In the genomic region with DNA sequence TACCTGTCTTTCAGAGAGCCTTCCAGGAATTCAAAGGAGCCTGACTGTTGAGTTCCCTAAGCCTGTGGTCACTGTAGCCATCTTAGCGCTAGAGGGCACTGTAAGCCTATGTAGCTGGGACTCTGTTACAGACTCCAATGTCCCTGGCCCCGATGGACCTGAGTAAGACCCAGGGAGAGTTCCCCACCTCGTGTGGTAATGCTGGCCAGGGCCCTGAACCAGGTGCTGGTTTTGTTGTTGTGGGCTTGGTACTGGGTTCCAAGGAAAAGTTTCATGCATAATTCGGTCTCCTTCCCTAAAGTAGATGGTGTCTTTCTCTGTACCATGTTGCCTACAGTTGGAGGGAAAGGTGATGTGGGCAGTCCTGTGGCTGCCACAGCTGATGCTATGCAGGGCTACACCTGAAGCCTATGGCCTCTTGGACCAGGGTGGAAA, we compare ENCODE assay signal across 9 cellular contexts. TPM values are rescaled to one million over a fixed set of nuclear protein-coding genes. Genes with fewer than 3 reads are reported as not detected.
A peak's percentile ranks its signal among the peaks of the same experiment; 100 is the strongest.
DNase-seq lines count a peak whose midpoint lies in the region; ATAC-seq and TF ChIP-seq lines count a peak whose summit lies in the region.
"Had no signal": no experiment of that assay in that cellular context is flagged by ENCODE, and none has a peak within 500 bp of the region (broad histone marks: within the 10 kb centered on the region; RNA-seq: fewer than 3 reads in every experiment).

No MANE protein-coding gene starts in this region.

- no peaks in the 10 kb centered on the region for H3K36me3 Mint-ChIP-seq in activated T-cell treated with anti-CD3 and anti-CD28 coated beads, Interleukin-2, amount 50 U/mL, for 4 hours (ENCODE audit: insufficient read depth)
- peaks cover 40% of the 10 kb centered on the region for H3K36me3 Mint-ChIP-seq in nephron (ENCODE audit: low read depth)

- TF ChIP-seq CTCF in fibroblast of lung (conservative IDR thresholded peaks at IDR 0.05 in 1 of 2, IDR thresholded peaks at IDR 0.05 in 1 of 2; ENCODE audit: low read depth in 1 of 2, low read length in 2 of 2) (peak; percentile 87 to 93), nephron (IDR thresholded peaks at IDR 0.05; ENCODE audit: unreplicated experiment in 3 of 3) (peak; percentile 69 to 84 (median 73))

- DNase-seq in D341Med (ENCODE audit: low spot score) (peak; percentile 55), HS-5 (ENCODE audit: low read depth) (peak; percentile 15), OCI-M1 (lab: John Stamatoyannopoulos, UW) (peak; percentile 80), fibroblast of lung (ENCODE audit: low read depth in 2 of 2) (peak; percentile 53 to 75), substantia nigra (lab: John Stamatoyannopoulos, UW) (peak in 35 of 49 donors; percentile 4 to 72 (median 36))
- peak; percentile 50 for DNase-seq in activated T-cell treated with anti-CD3 and anti-CD28 coated beads, Interleukin-2, amount 50 U/mL, for 4 hours

- H3K4me3 ChIP-seq in fibroblast of lung (replicated peaks in 1 of 4; ENCODE audit: control extremely low read depth in 1 of 4, insufficient read depth in 1 of 4, low read depth in 3 of 4, low read length in 4 of 4): no peak overlapping the region

- H3K36me3 ChIP-seq in fibroblast of lung (ENCODE audit: control insufficient read depth, insufficient read depth, low read length): no peaks in the 10 kb centered on the region

- no peak overlapping the region for H3K4me2 ChIP-seq in fibroblast of lung (ENCODE audit: extremely low read depth, insufficient read depth, low read length)

- peak; percentile 90 to 91 for ATAC-seq in activated T-cell treated with anti-CD3 and anti-CD28 coated beads, Interleukin-2, amount 50 U/mL, for 4 hours
- ATAC-seq in GM21529 (IDR thresholded peaks at IDR 0.05; ENCODE audit: unreplicated experiment): no peak

- no peaks in the 10 kb centered on the region for H3K4me1 ChIP-seq in fibroblast of lung (ENCODE audit: control insufficient read depth, extremely low read depth, insufficient read depth, low read length)

- peaks cover 4% of the 10 kb centered on the region for H3K4me1 Mint-ChIP-seq in activated T-cell treated with anti-CD3 and anti-CD28 coated beads, Interleukin-2, amount 50 U/mL, for 4 hours (ENCODE audit: low read depth)
- H3K4me1 Mint-ChIP-seq in nephron: no peaks in the 10 kb centered on the region

- no peaks in the 10 kb centered on the region for H3K27me3 Mint-ChIP-seq in activated T-cell treated with anti-CD3 and anti-CD28 coated beads, Interleukin-2, amount 50 U/mL, for 4 hours (ENCODE audit: low read depth)
- H3K27me3 Mint-ChIP-seq in nephron (ENCODE audit: low read depth): no peaks in the 10 kb centered on the region

- no peak overlapping the region for H3K27ac Mint-ChIP-seq in nephron
- H3K27ac Mint-ChIP-seq: T-helper 1 cell treated with Interleukin-12 subunit alpha and Interleukin-12 subunit beta and Interleukin-4 antibody, amounts not matched to agents 30 μg/mL and 1 μg/mL, for 36 hours had no signal

- no peaks in the 10 kb centered on the region for H3K9me3 Mint-ChIP-seq in activated T-cell treated with anti-CD3 and anti-CD28 coated beads, Interleukin-2, amount 50 U/mL, for 4 hours
- H3K9me3 Mint-ChIP-seq in nephron: peaks cover 14% of the 10 kb centered on the region
- H3K9me3 Mint-ChIP-seq: T-helper 1 cell treated with Interleukin-12 subunit alpha and Interleukin-12 subunit beta and Interleukin-4 antibody, amounts not matched to agents 30 μg/mL and 1 μg/mL, for 36 hours had no signal

- no peaks in the 10 kb centered on the region for H3K9me3 ChIP-seq in fibroblast of lung (ENCODE audit: control insufficient read depth, insufficient read depth, low read depth, low read length)

- no peaks in the 10 kb centered on the region for H4K20me1 ChIP-seq in fibroblast of lung (ENCODE audit: control insufficient read depth, extremely low read depth, insufficient read depth, low read length)

- H3K9ac ChIP-seq in fibroblast of lung (ENCODE audit: insufficient read depth, low read length): no peak overlapping the region

- H2AFZ ChIP-seq in fibroblast of lung (ENCODE audit: low read length): no peak overlapping the region

- H3K27ac ChIP-seq in fibroblast of lung (ENCODE audit: insufficient read depth, low read length): no peak overlapping the region
- H3K27ac ChIP-seq in substantia nigra (ENCODE audit: low read depth, low read length, poor library complexity, severe bottlenecking): no peak overlapping the region

- H3K27me3 ChIP-seq in fibroblast of lung (ENCODE audit: control insufficient read depth, insufficient read depth, low read length): no peaks in the 10 kb centered on the region

- H3K4me3 Mint-ChIP-seq in activated T-cell treated with anti-CD3 and anti-CD28 coated beads, Interleukin-2, amount 50 U/mL, for 4 hours: no peak overlapping the region
- H3K4me3 Mint-ChIP-seq in nephron: no peak overlapping the region
- H3K4me3 Mint-ChIP-seq: T-helper 1 cell treated with Interleukin-12 subunit alpha and Interleukin-12 subunit beta and Interleukin-4 antibody, amounts not matched to agents 30 μg/mL and 1 μg/mL, for 36 hours had no signal

- H3K79me2 ChIP-seq in fibroblast of lung (ENCODE audit: control insufficient read depth, insufficient read depth, low read length): no peaks in the 10 kb centered on the region

RNA-seq across cellular contexts. Expression of gene CDAN1, which starts 32.4 kb away (rescaled TPM):
- 10 to 100 TPM; 12.8 to 17.1 (median 13.7) TPM for total RNA-seq in activated T-cell treated with anti-CD3 and anti-CD28 coated beads, Interleukin-2, amount 50 U/mL, for 4 hours
- 8.9 and 9.5 TPM in 2 replicates for total RNA-seq in fibroblast of lung
- 3.0 and 4.1 TPM in 2 replicates for polyA plus RNA-seq in fibroblast of lung
- polyA plus RNA-seq in fibroblast of lung (2012): 3.8 and 6.4 TPM in 2 replicates
- polyA minus RNA-seq in fibroblast of lung (ENCODE audit: low replicate concordance): 2.6 and 6.3 TPM in 2 replicates

Comparison
In these comparisons a context has a peak if more than half of its experiments do, and no peak if none do; other contexts are left out.
1. DNase-seq: peak in every context shown above with its lines; median percentile 80 in OCI-M1; 64 in fibroblast of lung; 55 in D341Med; 50 in activated T-cell treated with anti-CD3 and anti-CD28 coated beads, Interleukin-2, amount 50 U/mL, for 4 hours; 36 in substantia nigra; 15 in HS-5.